Comparison of ENCODE assay signal across 38 cellular contexts in the genomic region with DNA sequence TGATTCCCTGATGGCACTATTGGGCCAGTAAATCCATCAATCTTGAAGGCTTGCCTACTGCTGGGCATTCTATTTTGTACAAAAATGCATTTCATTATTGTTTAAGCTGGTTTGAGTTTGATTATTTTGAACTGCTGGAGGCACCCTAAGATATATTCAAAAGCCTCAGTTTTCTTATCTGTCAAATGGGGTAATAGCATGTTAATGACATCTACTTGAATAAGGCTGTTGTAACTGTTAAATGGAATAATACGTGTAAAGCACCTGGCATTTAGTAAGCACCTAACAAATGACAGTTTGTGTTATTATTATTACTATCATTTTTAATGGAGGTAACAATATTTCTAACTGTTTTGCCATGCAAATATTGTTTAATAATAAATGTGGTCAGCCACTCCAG. TPM values are rescaled to one million over a fixed set of nuclear protein-coding genes. Genes with fewer than 3 reads are reported as not detected.
"Had no signal": no experiment of that assay in that cellular context is flagged by ENCODE, and none has a peak within 500 bp of the region (broad histone marks: within the 10 kb centered on the region; RNA-seq: fewer than 3 reads in every experiment).

No MANE protein-coding gene starts in this region.

- H3K9me3 ChIP-seq: adrenal gland, ascending aorta, body of pancreas, breast epithelium had no signal

- H3K36me3 ChIP-seq: adrenal gland, ascending aorta, brain microvascular endothelial cell, breast epithelium, cardiac muscle cell had no signal

- DNase-seq: activated effector memory CD4-positive, alpha-beta T cell treated with anti-CD3 and anti-CD28 coated beads, Interleukin-2, amount 50 U/mL, for 16 hours; activated effector memory CD4-positive, alpha-beta T cell treated with Interleukin-2 at 50 U/mL for 16 hours; activated gamma-delta T cell; activated gamma-delta T cell treated with Interleukin-2 at 50 U/mL for 16 hours; activated naive CD4-positive, alpha-beta T cell; activated naive CD4-positive, alpha-beta T cell treated with anti-CD3 and anti-CD28 coated beads for 36 hours; activated naive CD4-positive, alpha-beta T cell treated with anti-CD3 and anti-CD28 coated beads, Interleukin-2, amount 10 ng/mL, durations not matched to agents 7 days and 5 days; activated naive CD4-positive, alpha-beta T cell treated with anti-CD3 and anti-CD28 coated beads, Interleukin-2, amount 50 U/mL, for 16 hours; activated naive CD4-positive, alpha-beta T cell treated with Interleukin-2 at 50 U/mL for 16 hours; activated naive CD8-positive, alpha-beta T cell treated with anti-CD3 and anti-CD28 coated beads for 36 hours; activated naive CD8-positive, alpha-beta T cell treated with anti-CD3 and anti-CD28 coated beads, Interleukin-2, amount 10 ng/mL, durations not matched to agents 7 days and 5 days; activated naive CD8-positive, alpha-beta T cell treated with anti-CD3 and anti-CD28 coated beads, Interleukin-2, amount 50 U/mL, for 24 hours; activated T-cell treated with anti-CD3 and anti-CD28 coated beads, Interleukin-2, amount 50 U/mL, for 1 hour; activated T-cell treated with anti-CD3 and anti-CD28 coated beads, Interleukin-2, amount 50 U/mL, for 24 hours; activated T-cell treated with anti-CD3 and anti-CD28 coated beads, Interleukin-2, amount 50 U/mL, for 4 hours; activated T-cell treated with anti-CD3 and anti-CD28 coated beads, Interleukin-2, amount 50 U/mL, for 48 hours; activated T-cell treated with anti-CD3 and anti-CD28 coated beads, Interleukin-2, amount 50 U/mL, for 72 hours; adrenal gland; amniotic stem cell; amygdala; anterior cingulate cortex; aorta; body of pancreas; brain microvascular endothelial cell; caudate nucleus; central memory CD4-positive, alpha-beta T cell; cerebellar nuclear complex had no signal

- H3K27me3 ChIP-seq: ascending aorta, body of pancreas, brain microvascular endothelial cell, breast epithelium had no signal

- FAIRE-seq: astrocyte, bronchial epithelial cell had no signal

- ATAC-seq: activated naive CD4-positive, alpha-beta T cell treated with anti-CD3 and anti-CD28 coated beads, Interleukin-2, amount 50 U/mL, for 72 hours; activated naive CD8-positive, alpha-beta T cell treated with anti-CD3 and anti-CD28 coated beads, Interleukin-2, amount 50 U/mL, for 24 hours; activated T-cell treated with anti-CD3 and anti-CD28 coated beads, Interleukin-2, amount 50 U/mL, for 4 hours; activated T-cell treated with anti-CD3 and anti-CD28 coated beads, Interleukin-2, amount 50 U/mL, for 72 hours; activated T-helper 17 cell treated with anti-CD3 and anti-CD28 coated beads, Interleukin-2, amount 50 U/mL, for 72 hours; body of pancreas had no signal

- H3K4me1 ChIP-seq: adrenal gland, ascending aorta, body of pancreas, breast epithelium had no signal

- H3K27ac ChIP-seq: adrenal gland, ascending aorta, body of pancreas, brain microvascular endothelial cell, breast epithelium, cardiac muscle cell had no signal

- H3K4me3 ChIP-seq: adrenal gland, ascending aorta, body of pancreas, breast epithelium, cardiac muscle cell had no signal

RNA-seq across cellular contexts. Expression of a gene that starts 6.9 kb away (rescaled TPM):
- total RNA-seq: activated naive CD4-positive, alpha-beta T cell treated with anti-CD3 and anti-CD28 coated beads for 36 hours; activated naive CD4-positive, alpha-beta T cell treated with anti-CD3 and anti-CD28 coated beads, Interleukin-2, amount 50 U/mL, for 72 hours; activated naive CD8-positive, alpha-beta T cell treated with anti-CD3 and anti-CD28 coated beads for 36 hours; activated naive CD8-positive, alpha-beta T cell treated with anti-CD3 and anti-CD28 coated beads, Interleukin-2, amount 10 ng/mL, durations not matched to agents 7 days and 5 days; activated T-cell treated with anti-CD3 and anti-CD28 coated beads, Interleukin-2, amount 50 U/mL, for 4 hours; activated T-cell treated with anti-CD3 and anti-CD28 coated beads, Interleukin-2, amount 50 U/mL, for 72 hours; activated T-helper 1 cell treated with anti-CD3 and anti-CD28 coated beads, Interleukin-12 subunit alpha, Interleukin-12 subunit beta, Interleukin-2, Interleukin-4 antibody, amounts not matched to agents 30 ng/mL and 10 ng/mL and 1 ng/mL, durations not matched to agents 14 hours and 24 hours and 36 hours; activated T-helper 2 cell treated with anti-CD3 and anti-CD28 coated beads, Interferon-gamma antibody, Interleukin-2, Interleukin-4, amounts not matched to agents 10 μg/mL and 5 μg/mL and 100 μg/mL, durations not matched to agents 14 hours and 24 hours and 36 hours; aorta; ascending aorta; astrocyte; body of pancreas; breast epithelium; cardiac muscle cell; cerebellum; chondrocyte had no signal
- polyA plus RNA-seq: aorta, cardiac muscle cell had no signal

RNA-seq across cellular contexts. Expression of a gene that starts 51.8 kb away (rescaled TPM):
- total RNA-seq: ascending aorta had no signal
